Comparison of ENCODE assay signal across 7 cellular contexts in genomic region chr11:3796796-3797328, GRCh38. TPM values are rescaled to one million over a fixed set of nuclear protein-coding genes. Genes with fewer than 3 reads are reported as not detected.
DNase-seq lines count a peak whose midpoint lies in the region; ATAC-seq and TF ChIP-seq lines count a peak whose summit lies in the region.

No MANE protein-coding gene starts in this region.

- H3K79me2 ChIP-seq in MM.1S (ENCODE audit: low read length) = peaks cover 59% of the 10 kb centered on the region

- DNase-seq in HAP-1 (ENCODE audit: low spot score in 2 of 2) (no peak), MM.1S (no peak), MCF 10A (ENCODE audit: unreplicated experiment) (no peak), lower leg skin (ENCODE audit: low spot score in 2 of 2) (peak in 1 of 2 donors; percentile 40), upper lobe of right lung (no peak), posterior vena cava (ENCODE audit: low spot score) (no peak)

- BruUV-seq in MCF 10A (replicated peaks; lab: Mats Ljungman, UMichigan) = no TSS peak

- TF ChIP-seq CTCF in MM.1S (IDR thresholded peaks at IDR 0.05; ENCODE audit: low read length) = no peak
- TF ChIP-seq CTCF in MCF 10A (IDR thresholded peaks at IDR 0.05; ENCODE audit: unreplicated experiment) = no peak
- no peak for TF ChIP-seq CTCF in lower leg skin (IDR thresholded peaks at IDR 0.05)
- TF ChIP-seq CTCF in upper lobe of right lung (IDR thresholded peaks at IDR 0.05) = no peak

- H3K4me3 ChIP-seq in HAP-1 = peak overlapping the region; percentile 82
- H3K4me3 ChIP-seq in MM.1S (ENCODE audit: low read length) = peak overlapping the region; percentile 98
- peak overlapping the region; percentile 93 for H3K4me3 ChIP-seq in lower leg skin (ENCODE audit: low read depth, poor library complexity, severe bottlenecking)
- H3K4me3 ChIP-seq in upper lobe of right lung = peak overlapping the region; percentile 89

- H2AFZ ChIP-seq in MM.1S (ENCODE audit: low read length) = peak overlapping the region; percentile 49; the same call in 1 of the 2 replicates

- H3F3A ChIP-seq in MM.1S (ENCODE audit: insufficient read depth, low read length) = peaks cover 4% of the 10 kb centered on the region; the same call in 1 of the 2 replicates

- CTCF ChIA-PET in MCF 10A (lab: Yijun Ruan, JAX) = interaction anchor here (0.7 to 4.1 kb wide), 4 partner anchors 12 to 248 kb away, joined by 3 to 43 read pairs (median 6); partner anchors contain the start of gene PGAP2

- TF ChIP-seq POLR2A in GM18505 (IDR thresholded peaks at IDR 0.05; ENCODE audit: borderline replicate concordance, extremely low read depth, insufficient read depth, insufficient read length) (no peak), lower leg skin (IDR thresholded peaks at IDR 0.05) (no peak)

- peak overlapping the region; percentile 96 for H3K9ac ChIP-seq in MM.1S (ENCODE audit: low read length)

- H3K4me1 ChIP-seq in HAP-1 (peaks cover 14% of the 10 kb centered on the region), MM.1S (ENCODE audit: low read length) (peaks cover 6% of the 10 kb centered on the region; the same call in 1 of the 2 replicates), upper lobe of right lung (peaks cover 22% of the 10 kb centered on the region)

- ATAC-seq in GM18505 (IDR thresholded peaks at IDR 0.05; ENCODE audit: unreplicated experiment) (peak; percentile 33), upper lobe of right lung (peak; percentile 54)

- peaks cover 9% of the 10 kb centered on the region for H3K4me1 Mint-ChIP-seq in MCF 10A (ENCODE audit: insufficient read depth, unreplicated experiment)

- intact Hi-C loops in MCF 10A (cut with micrococcal nuclease) (loop anchor here (1.0 kb wide), 1 partner anchor 44 kb away; no protein-coding TSS in a partner anchor), lower leg skin (cut with DNase I; ENCODE audit: low total_unique reads) (no loop called here), upper lobe of right lung (cut with DNase I) (no loop called here), posterior vena cava (cut with DNase I) (loop anchor here in 1 of 2 donors (5.0 kb wide), 1 partner anchor 35 kb away; no protein-coding TSS in a partner anchor)

- peak overlapping the region; percentile 86 for H3K4me3 Mint-ChIP-seq in MCF 10A (ENCODE audit: unreplicated experiment)

- no peaks in the 10 kb centered on the region for H3K9me3 Mint-ChIP-seq in MCF 10A (ENCODE audit: unreplicated experiment)

- no peaks in the 10 kb centered on the region for H3K9me2 ChIP-seq in MM.1S (replicated peaks; ENCODE audit: insufficient read depth, low read length)

- WGBS in lower leg skin, 2 donors = 0 to 1% methylated on average over 19 to 21 of the region's 26 CpGs

- no peaks in the 10 kb centered on the region for H3K27me3 ChIP-seq in HAP-1 (ENCODE audit: low read depth)
- no peaks in the 10 kb centered on the region for H3K27me3 ChIP-seq in MM.1S (replicated peaks; ENCODE audit: insufficient read depth, low read length)
- H3K27me3 ChIP-seq in upper lobe of right lung = no peaks in the 10 kb centered on the region

- H3K27ac Mint-ChIP-seq in MCF 10A (ENCODE audit: low read depth, unreplicated experiment) = peak overlapping the region; percentile 93

- no peaks in the 10 kb centered on the region for H3K27me3 Mint-ChIP-seq in MCF 10A (ENCODE audit: insufficient read depth, unreplicated experiment)

- POLR2A ChIA-PET in MCF 10A (lab: Yijun Ruan, JAX) = interaction anchor here (0.8 to 5.4 kb wide), 10 partner anchors 9 to 297 kb away, joined by 3 to 61 read pairs (median 5); partner anchors contain the start of genes PGAP2 and RHOG

- no peaks in the 10 kb centered on the region for H4K20me1 ChIP-seq in MM.1S (ENCODE audit: insufficient read depth, low read length)

- peak overlapping the region; percentile 98 for H3K4me2 ChIP-seq in MM.1S (ENCODE audit: low read depth, low read length)

- peak overlapping the region; percentile 73; the same call in 1 of the 2 replicates for H3K27ac ChIP-seq in MM.1S (ENCODE audit: low read length)
- H3K27ac ChIP-seq in upper lobe of right lung = peak overlapping the region; percentile 98

- H3K9me3 ChIP-seq in HAP-1 (no peaks in the 10 kb centered on the region), MM.1S (replicated peaks; ENCODE audit: insufficient read depth, low read length) (no peaks in the 10 kb centered on the region), upper lobe of right lung (no peaks in the 10 kb centered on the region)

- in situ Hi-C loops in HAP-1 (cut with MboI; ENCODE audit: low sequenced_read_pairs) = no loop called here

- peaks cover 43% of the 10 kb centered on the region for H3K36me3 Mint-ChIP-seq in MCF 10A (ENCODE audit: insufficient read depth, unreplicated experiment)

- H3K36me3 ChIP-seq in HAP-1 (replicated peaks) (peaks cover 29% of the 10 kb centered on the region), MM.1S (replicated peaks; ENCODE audit: insufficient read depth, low read length) (no peaks in the 10 kb centered on the region), upper lobe of right lung (peaks cover 21% of the 10 kb centered on the region)

RNA-seq across cellular contexts. Expression of gene NUP98, which starts 0.5 kb away (rescaled TPM):
- total RNA-seq in MCF 10A (2022) (79.4 and 83.7 TPM in 2 replicates), lower leg skin (100 to 1,000 TPM in 2 of 4 donors, 10 to 100 TPM in 2; 65.4 to 220 (median 97.9) TPM), upper lobe of right lung (80.5 TPM), posterior vena cava (10 to 100 TPM; 51.6 to 53.8 TPM)

RNA-seq across cellular contexts. Expression of gene PGAP2, which starts 11.5 kb away (rescaled TPM):
- total RNA-seq in MCF 10A (2022) = 27.2 and 28.2 TPM in 2 replicates
- total RNA-seq in lower leg skin = 10 to 100 TPM; 45.6 to 59.6 (median 51.9) TPM
- total RNA-seq in upper lobe of right lung = 25.0 TPM
- total RNA-seq in posterior vena cava = 1 to 10 TPM; 5.4 to 9.2 TPM

RNA-seq across cellular contexts. Expression of gene RHOG, which starts 43.9 kb away (rescaled TPM):
- total RNA-seq in MCF 10A (2022) = 32.6 and 35.7 TPM in 2 replicates
- total RNA-seq in lower leg skin = 10 to 100 TPM; 57.0 to 75.9 (median 64.0) TPM
- 65.6 TPM for total RNA-seq in upper lobe of right lung
- total RNA-seq in posterior vena cava = 10 to 100 TPM; 52.0 to 55.0 TPM

RNA-seq across cellular contexts. Expression of gene STIM1, which starts 58.6 kb away (rescaled TPM):
- total RNA-seq in MCF 10A (2022) = 41.2 and 56.2 TPM in 2 replicates
- 10 to 100 TPM; 43.7 to 75.9 (median 64.9) TPM for total RNA-seq in lower leg skin
- total RNA-seq in upper lobe of right lung = 60.7 TPM
- total RNA-seq in posterior vena cava = 10 to 100 TPM; 66.9 to 81.7 TPM
